ENCODE assay signal across 8 cellular contexts in genomic region chr22:50525991-50526848, GRCh38. TPM values are rescaled to one million over a fixed set of nuclear protein-coding genes. Genes with fewer than 3 reads are reported as not detected.
A peak's percentile ranks its signal among the peaks of the same experiment; 100 is the strongest.
DNase-seq lines count a peak whose midpoint lies in the region; ATAC-seq and FAIRE-seq lines count a peak whose summit lies in the region.

No MANE protein-coding gene starts in this region.

- 1% methylated on average over 93 of the region's 93 CpGs for WGBS in thymus

- peaks cover 31% of the 10 kb centered on the region for H3K36me3 ChIP-seq in thymus (ENCODE audit: control insufficient read depth, insufficient read depth)

- peaks cover 1% of the 10 kb centered on the region for H3K9me3 ChIP-seq in thymus (ENCODE audit: control insufficient read depth)

- peak; percentile 22 for ATAC-seq in GM21423 (IDR thresholded peaks at IDR 0.05; ENCODE audit: unreplicated experiment)

- peak overlapping the region; percentile 86 for H3K4me3 ChIP-seq in thymus (ENCODE audit: low read length)

- peak overlapping the region; percentile 92 for H3K27ac ChIP-seq in thymus (ENCODE audit: low read depth)

- DNase-seq in DMS153 treated with DMSO at 0.1 percent for 48 hours (lab: John Stamatoyannopoulos, UW; ENCODE audit: unreplicated experiment) (peak; percentile 63), HuH-7 (ENCODE audit: low spot score) (peak; percentile 88), SHP77 treated with DMSO at 0.1 percent for 48 hours (lab: John Stamatoyannopoulos, UW) (peak; percentile 51), frontal cortex (ENCODE audit: low spot score in 2 of 2) (peak; percentile 83 to 86), nucleus accumbens (lab: John Stamatoyannopoulos, UW) (peak in 42 of 56 donors; percentile 20 to 83 (median 70))
- DNase-seq in activated naive CD4-positive, alpha-beta T cell (lab: John Stamatoyannopoulos, UW) = peak; percentile 70 to 77 (median 73)

- FAIRE-seq in frontal cortex (lab: Jason Lieb, UNC) = no peak

- H3K4me1 ChIP-seq in thymus (ENCODE audit: control insufficient read depth, insufficient read depth, low read length) = peaks cover 21% of the 10 kb centered on the region

- peaks cover 37% of the 10 kb centered on the region for H3K27me3 ChIP-seq in thymus (ENCODE audit: control insufficient read depth, insufficient read depth)

RNA-seq across cellular contexts. Expression of gene SCO2, which starts 0.8 kb away (rescaled TPM):
- total RNA-seq in frontal cortex = 0.82 TPM
- 9.8 TPM for polyA plus RNA-seq in thymus

RNA-seq across cellular contexts. Expression of gene TYMP, which starts 3.6 kb away (rescaled TPM):
- 1.6 TPM for total RNA-seq in frontal cortex
- 156 TPM for polyA plus RNA-seq in thymus

RNA-seq across cellular contexts. Expression of gene NCAPH2, which starts 18.2 kb away (rescaled TPM):
- 42.4 TPM for total RNA-seq in frontal cortex
- 40.8 TPM for polyA plus RNA-seq in thymus

RNA-seq across cellular contexts. Expression of gene LMF2, which starts 18.7 kb away (rescaled TPM):
- 11.8 TPM for total RNA-seq in frontal cortex
- 90.2 TPM for polyA plus RNA-seq in thymus

RNA-seq across cellular contexts. Expression of gene KLHDC7B, which starts 19.5 kb away (rescaled TPM):
- total RNA-seq in frontal cortex = not detected
- polyA plus RNA-seq in thymus = 23.4 TPM

Comparison
In these comparisons a context has a peak if more than half of its experiments do, and no peak if none do; other contexts are left out.
1. Peak in every context shown above with its lines: DNase-seq, ATAC-seq, H3K4me3 ChIP-seq and H3K27ac ChIP-seq.